In the genomic region with DNA sequence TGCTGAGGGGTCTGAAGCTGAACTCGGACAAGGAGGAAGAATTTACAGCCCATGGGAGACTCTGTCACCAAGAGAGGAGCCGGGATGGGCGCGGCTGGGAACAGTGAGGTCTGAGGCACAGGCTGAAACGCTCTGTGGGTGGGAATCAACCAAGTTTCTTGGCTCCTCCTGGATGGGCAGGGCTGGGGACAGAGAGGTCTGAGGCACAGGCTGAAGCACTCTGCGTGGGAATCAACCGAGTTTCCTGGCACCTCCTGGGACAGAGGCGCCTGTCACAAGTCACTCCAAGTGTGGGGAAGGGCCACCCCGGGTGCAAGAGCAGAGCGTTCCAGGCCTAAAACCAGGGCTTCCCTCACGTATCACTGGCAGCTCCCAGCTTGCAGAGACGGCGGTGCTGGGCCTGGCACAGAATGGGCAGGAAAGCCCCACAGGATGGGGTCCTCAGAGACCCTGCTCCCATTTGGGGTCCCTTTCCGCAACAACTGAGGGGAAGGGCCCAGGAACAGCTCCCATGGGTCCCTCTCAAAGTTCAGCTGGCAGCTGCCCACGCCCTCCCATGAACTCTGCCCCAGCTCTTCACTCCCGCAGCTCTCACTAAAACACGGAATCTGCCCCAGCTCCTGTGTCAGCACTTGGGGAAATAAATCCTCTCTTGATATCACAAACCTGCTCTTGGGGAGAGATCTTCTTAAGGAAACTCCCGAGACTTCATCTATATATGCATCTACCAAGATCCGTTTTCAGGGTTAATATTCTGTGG, we compare ENCODE assay signal across 19 cellular contexts.
"Had no signal": no experiment of that assay in that cellular context is flagged by ENCODE, and none has a peak within 500 bp of the region (broad histone marks: within the 10 kb centered on the region; RNA-seq: fewer than 3 reads in every experiment).

No MANE protein-coding gene starts in this region.

- H3K4me3 Mint-ChIP-seq: activated CD4-positive, alpha-beta T cell treated with anti-CD3 and anti-CD28 coated beads, Interleukin-2, amount 10 ng/mL, durations not matched to agents 7 days and 5 days; activated naive CD4-positive, alpha-beta T cell treated with anti-CD3 and anti-CD28 coated beads, Interleukin-2, amount 50 U/mL, for 24 hours; naive thymus-derived CD4-positive, alpha-beta T cell; T-helper 17 cell had no signal

- ATAC-seq: naive thymus-derived CD4-positive, alpha-beta T cell; T-helper 17 cell had no signal

- H3K27ac Mint-ChIP-seq: activated CD4-positive, alpha-beta T cell treated with anti-CD3 and anti-CD28 coated beads, Interleukin-2, amount 10 ng/mL, durations not matched to agents 7 days and 5 days; activated naive CD4-positive, alpha-beta T cell treated with anti-CD3 and anti-CD28 coated beads, Interleukin-2, amount 50 U/mL, for 24 hours; T-helper 17 cell had no signal

- FAIRE-seq: endometrium, keratinocyte had no signal

- H3K27me3 Mint-ChIP-seq: activated CD4-positive, alpha-beta T cell treated with anti-CD3 and anti-CD28 coated beads, Interleukin-2, amount 10 ng/mL, durations not matched to agents 7 days and 5 days; activated naive CD4-positive, alpha-beta T cell treated with anti-CD3 and anti-CD28 coated beads, Interleukin-2, amount 50 U/mL, for 24 hours; naive thymus-derived CD4-positive, alpha-beta T cell; T-helper 17 cell had no signal

- H3K27me3 ChIP-seq: brain microvascular endothelial cell, esophagus muscularis mucosa, sigmoid colon, stomach, thyroid gland had no signal

- H3K4me1 ChIP-seq: sigmoid colon, thyroid gland had no signal

- H3K4me3 ChIP-seq: esophagus muscularis mucosa, lung, sigmoid colon, stomach, thyroid gland had no signal

- H3K9me3 Mint-ChIP-seq: activated CD4-positive, alpha-beta T cell treated with anti-CD3 and anti-CD28 coated beads, Interleukin-2, amount 10 ng/mL, durations not matched to agents 7 days and 5 days; activated naive CD4-positive, alpha-beta T cell treated with anti-CD3 and anti-CD28 coated beads, Interleukin-2, amount 50 U/mL, for 24 hours; naive thymus-derived CD4-positive, alpha-beta T cell had no signal

- DNase-seq: activated CD4-positive, alpha-beta T cell treated with anti-CD3 and anti-CD28 coated beads, Interleukin-2, amount 10 ng/mL, durations not matched to agents 7 days and 5 days; activated CD4-positive, CD25-positive, alpha-beta regulatory T cell; activated effector memory CD4-positive, alpha-beta T cell treated with Interleukin-2 at 50 U/mL for 16 hours; activated T-cell treated with anti-CD3 and anti-CD28 coated beads for 4 hours; amygdala; brain microvascular endothelial cell; foreskin fibroblast; naive thymus-derived CD4-positive, alpha-beta T cell; nucleus accumbens; sigmoid colon; stimulated activated CD4-positive, alpha-beta T cell treated with anti-CD3 and anti-CD28 coated beads, Interleukin-4, amount 100 ng/mL, for 1 hour; stomach; T-helper 17 cell; thyroid gland had no signal

- H3K4me1 Mint-ChIP-seq: activated CD4-positive, alpha-beta T cell treated with anti-CD3 and anti-CD28 coated beads, Interleukin-2, amount 10 ng/mL, durations not matched to agents 7 days and 5 days; activated naive CD4-positive, alpha-beta T cell treated with anti-CD3 and anti-CD28 coated beads, Interleukin-2, amount 50 U/mL, for 24 hours had no signal

- H3K9me3 ChIP-seq: esophagus muscularis mucosa, sigmoid colon, stomach, thyroid gland had no signal
